ENCODE assay signal across 25 cellular contexts in the genomic region with DNA sequence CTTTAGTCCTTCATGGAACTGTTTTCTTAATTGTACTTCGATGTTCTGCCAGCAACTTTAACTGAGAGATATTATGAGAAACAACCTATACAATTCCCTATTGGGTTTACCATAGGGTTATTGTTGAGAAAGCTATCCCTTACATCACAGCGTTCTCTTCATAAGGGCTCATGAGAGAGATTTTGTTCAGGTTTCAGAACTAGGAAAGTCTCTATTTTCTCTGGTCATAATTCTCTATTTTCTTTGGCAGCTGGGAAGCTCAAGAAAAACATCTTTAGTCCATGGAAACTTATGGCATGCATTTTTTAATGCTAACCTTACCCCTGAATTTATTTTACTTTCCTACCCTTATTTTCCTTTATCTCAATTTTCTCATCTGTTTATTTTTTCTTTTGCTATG. TPM values are rescaled to one million over a fixed set of nuclear protein-coding genes. Genes with fewer than 3 reads are reported as not detected.
"Had no signal": no experiment of that assay in that cellular context is flagged by ENCODE, and none has a peak within 500 bp of the region (broad histone marks: within the 10 kb centered on the region; RNA-seq: fewer than 3 reads in every experiment).

No MANE protein-coding gene starts in this region.

- ATAC-seq: effector memory CD8-positive, alpha-beta T cell; gastrocnemius medialis; left ventricle myocardium superior; lower lobe of right lung; naive thymus-derived CD8-positive, alpha-beta T cell; right lobe of liver; stimulated activated naive CD8-positive, alpha-beta T cell treated with anti-CD3 and anti-CD28 coated beads, Interleukin-15, amount 100 ng/mL, for 72 hours had no signal

- H3K4me3 ChIP-seq: coronary artery, esophagus squamous epithelium, gastrocnemius medialis, lower lobe of right lung, right lobe of liver, thyroid gland, vagina had no signal

- DNase-seq: effector memory CD8-positive, alpha-beta T cell; erythroblast; esophagus squamous epithelium; foreskin fibroblast; gastrocnemius medialis; head of caudate nucleus; left ventricle myocardium superior; lower lobe of right lung; naive thymus-derived CD8-positive, alpha-beta T cell; nephron progenitor cell; occipital lobe; right lobe of liver; small intestine; stimulated activated CD4-positive, alpha-beta T cell treated with anti-CD3 and anti-CD28 coated beads, Interleukin-12 subunit alpha, Interleukin-12 subunit beta, amount 100 ng/mL, for 4 hours; stimulated activated CD4-positive, alpha-beta T cell treated with anti-CD3 and anti-CD28 coated beads, Interleukin-1b, Interleukin-23, amount 100 ng/mL, for 48 hours; stimulated activated CD4-positive, alpha-beta T cell treated with anti-CD3 and anti-CD28 coated beads, Interleukin-4, amount 100 ng/mL, for 1 hour; stimulated activated CD8-positive, alpha-beta memory T cell treated with anti-CD3 and anti-CD28 coated beads, Interleukin-4, amount 100 ng/mL, for 48 hours; stimulated activated naive CD4-positive, alpha-beta T cell; stimulated activated naive CD8-positive, alpha-beta T cell treated with anti-CD3 and anti-CD28 coated beads, Interleukin-15, amount 100 ng/mL, for 72 hours; thyroid gland; trophoblast cell had no signal

- H3K9me3 ChIP-seq: esophagus squamous epithelium, gastrocnemius medialis, lower lobe of right lung, right lobe of liver, thyroid gland, vagina had no signal

- H3K36me3 ChIP-seq: esophagus squamous epithelium, gastrocnemius medialis, lower lobe of right lung, right lobe of liver, thyroid gland, vagina had no signal

- H3K27me3 Mint-ChIP-seq: progenitor cell of endocrine pancreas had no signal

- H2AFZ ChIP-seq: parathyroid adenoma had no signal

- H3K27ac ChIP-seq: coronary artery, esophagus squamous epithelium, gastrocnemius medialis, lower lobe of right lung, parathyroid adenoma, right lobe of liver, thyroid gland, vagina had no signal

- H3K9me3 Mint-ChIP-seq: nephron progenitor cell; stimulated activated naive CD8-positive, alpha-beta T cell treated with anti-CD3 and anti-CD28 coated beads, Interleukin-15, amount 100 ng/mL, for 72 hours had no signal

- H3K27ac Mint-ChIP-seq: effector memory CD8-positive, alpha-beta T cell; naive thymus-derived CD8-positive, alpha-beta T cell; nephron progenitor cell; progenitor cell of endocrine pancreas; stimulated activated naive CD8-positive, alpha-beta T cell treated with anti-CD3 and anti-CD28 coated beads, Interleukin-15, amount 100 ng/mL, for 72 hours had no signal

- H3K4me1 Mint-ChIP-seq: naive thymus-derived CD8-positive, alpha-beta T cell; nephron progenitor cell; stimulated activated naive CD8-positive, alpha-beta T cell treated with anti-CD3 and anti-CD28 coated beads, Interleukin-15, amount 100 ng/mL, for 72 hours had no signal

- H3K4me1 ChIP-seq: esophagus squamous epithelium, gastrocnemius medialis, lower lobe of right lung, right lobe of liver, thyroid gland, vagina had no signal

- H3K4me3 Mint-ChIP-seq: effector memory CD8-positive, alpha-beta T cell; naive thymus-derived CD8-positive, alpha-beta T cell; nephron progenitor cell; stimulated activated naive CD8-positive, alpha-beta T cell treated with anti-CD3 and anti-CD28 coated beads, Interleukin-15, amount 100 ng/mL, for 72 hours had no signal

- H3K27me3 ChIP-seq: gastrocnemius medialis, right lobe of liver, thyroid gland, vagina had no signal

- H3K9ac ChIP-seq: parathyroid adenoma had no signal

RNA-seq across cellular contexts. Expression of a gene that starts 38.2 kb away (rescaled TPM):
- total RNA-seq: naive thymus-derived CD8-positive, alpha-beta T cell had no signal
- polyA plus RNA-seq: naive thymus-derived CD8-positive, alpha-beta T cell had no signal
